In genomic region chr19:6392219-6393073, GRCh38 we compare ENCODE assay signal across 8 cellular contexts. TPM values are rescaled to one million over a fixed set of nuclear protein-coding genes. Genes with fewer than 3 reads are reported as not detected.
DNase-seq lines count a peak whose midpoint lies in the region; ATAC-seq and TF ChIP-seq lines count a peak whose summit lies in the region.

No MANE protein-coding gene starts in this region.

- H3K9ac ChIP-seq in iPS-20b (ENCODE audit: low read depth, low read length): peak overlapping the region; percentile 92

- H3K27me3 ChIP-seq in iPS-20b (ENCODE audit: insufficient read depth, low read length): no peaks in the 10 kb centered on the region
- H3K27me3 ChIP-seq in thoracic aorta (replicated peaks; ENCODE audit: insufficient read depth): no peaks in the 10 kb centered on the region

- H3K27ac ChIP-seq in iPS-20b (ENCODE audit: low read length) (no peak overlapping the region), thoracic aorta (peak overlapping the region; percentile 97 to 98)

- CTCF ChIA-PET in activated naive CD4-positive, alpha-beta T cell treated with anti-CD3 and anti-CD28 coated beads, Interleukin-2, amount 10 ng/mL, durations not matched to agents 7 days and 5 days (lab: Charles Lee): interaction anchor here (1.3 kb wide), 2 partner anchors 22 to 113 kb away, joined by 3 read pairs; no protein-coding TSS in a partner anchor
- CTCF ChIA-PET in activated CD8-positive, alpha-beta T cell treated with anti-CD3 and anti-CD28 coated beads for 36 hours (lab: Charles Lee): no interaction called here

- ATAC-seq in activated CD8-positive, alpha-beta T cell treated with anti-CD3 and anti-CD28 coated beads for 36 hours: peak; percentile 6
- no peak for ATAC-seq in thoracic aorta (ENCODE audit: insufficient number of reproducible peaks, low FRiP score, low read depth)

- no peak for TF ChIP-seq CTCF in activated CD8-positive, alpha-beta T cell treated with anti-CD3 and anti-CD28 coated beads for 36 hours (IDR thresholded peaks at IDR 0.05)
- TF ChIP-seq CTCF in thoracic aorta (IDR thresholded peaks at IDR 0.05): no peak

- H3K9me3 Mint-ChIP-seq in activated naive CD4-positive, alpha-beta T cell treated with anti-CD3 and anti-CD28 coated beads, Interleukin-2, amount 10 ng/mL, durations not matched to agents 7 days and 5 days: no peaks in the 10 kb centered on the region
- H3K9me3 Mint-ChIP-seq in activated CD8-positive, alpha-beta T cell treated with anti-CD3 and anti-CD28 coated beads for 36 hours: no peaks in the 10 kb centered on the region

- peak overlapping the region; percentile 96 for H3K4me3 Mint-ChIP-seq in activated naive CD4-positive, alpha-beta T cell treated with anti-CD3 and anti-CD28 coated beads, Interleukin-2, amount 10 ng/mL, durations not matched to agents 7 days and 5 days
- peak overlapping the region; percentile 80 for H3K4me3 Mint-ChIP-seq in activated CD8-positive, alpha-beta T cell treated with anti-CD3 and anti-CD28 coated beads for 36 hours

- H3K4me1 ChIP-seq in iPS-20b (ENCODE audit: insufficient read depth, low read length) (peaks cover 4% of the 10 kb centered on the region), thoracic aorta (ENCODE audit: control insufficient read depth in 1 of 2, low read depth in 2 of 2) (peaks cover 7 to 25% of the 10 kb centered on the region in 2 donors)

- peaks cover 32% of the 10 kb centered on the region for H3K4me1 Mint-ChIP-seq in activated naive CD4-positive, alpha-beta T cell treated with anti-CD3 and anti-CD28 coated beads, Interleukin-2, amount 10 ng/mL, durations not matched to agents 7 days and 5 days
- H3K4me1 Mint-ChIP-seq in activated CD8-positive, alpha-beta T cell treated with anti-CD3 and anti-CD28 coated beads for 36 hours (ENCODE audit: low read depth): peaks cover 17% of the 10 kb centered on the region

- peaks cover 6% of the 10 kb centered on the region for H3K27me3 Mint-ChIP-seq in activated naive CD4-positive, alpha-beta T cell treated with anti-CD3 and anti-CD28 coated beads, Interleukin-2, amount 10 ng/mL, durations not matched to agents 7 days and 5 days
- no peaks in the 10 kb centered on the region for H3K27me3 Mint-ChIP-seq in activated CD8-positive, alpha-beta T cell treated with anti-CD3 and anti-CD28 coated beads for 36 hours

- H3K4me3 ChIP-seq in iPS-20b (ENCODE audit: low read length) (peak overlapping the region; percentile 98), thoracic aorta (peak overlapping the region; percentile 90)

- peak overlapping the region; percentile 94 for H3K27ac Mint-ChIP-seq in activated naive CD4-positive, alpha-beta T cell treated with anti-CD3 and anti-CD28 coated beads, Interleukin-2, amount 10 ng/mL, durations not matched to agents 7 days and 5 days
- peak overlapping the region; percentile 97 for H3K27ac Mint-ChIP-seq in activated CD8-positive, alpha-beta T cell treated with anti-CD3 and anti-CD28 coated beads for 36 hours

- DNase-seq in activated naive CD4-positive, alpha-beta T cell treated with anti-CD3 and anti-CD28 coated beads, Interleukin-2, amount 10 ng/mL, durations not matched to agents 7 days and 5 days: no peak
- DNase-seq in activated naive CD4-positive, alpha-beta T cell (lab: John Stamatoyannopoulos, UW): no peak
- no peak for DNase-seq in activated CD8-positive, alpha-beta T cell treated with anti-CD3 and anti-CD28 coated beads for 36 hours
- no peak for DNase-seq in thoracic aorta (ENCODE audit: low spot score)
- DNase-seq in T-helper 9 cell: no peak
- DNase-seq in ureter (ENCODE audit: low spot score): no peak
- no peak for DNase-seq in AML-193 (lab: John Stamatoyannopoulos, UW)

- H3K9me3 ChIP-seq in iPS-20b (ENCODE audit: insufficient read depth, low read depth, low read length) (no peaks in the 10 kb centered on the region), thoracic aorta (no peaks in the 10 kb centered on the region)

- intact Hi-C loops in activated CD8-positive, alpha-beta T cell treated with anti-CD3 and anti-CD28 coated beads for 36 hours (cut with micrococcal nuclease): no loop called here

- POLR2A ChIA-PET in activated CD8-positive, alpha-beta T cell treated with anti-CD3 and anti-CD28 coated beads for 36 hours (lab: Charles Lee): interaction anchor here (0.6 to 1.9 kb wide), 2 partner anchors 9 to 20 kb away, joined by 3 to 4 read pairs; no protein-coding TSS in a partner anchor

- peaks cover 37% of the 10 kb centered on the region for H3K36me3 ChIP-seq in iPS-20b (ENCODE audit: insufficient read depth, low read depth, low read length)
- H3K36me3 ChIP-seq in thoracic aorta: peaks cover 19% of the 10 kb centered on the region

- peaks cover 31% of the 10 kb centered on the region for H3K36me3 Mint-ChIP-seq in activated naive CD4-positive, alpha-beta T cell treated with anti-CD3 and anti-CD28 coated beads, Interleukin-2, amount 10 ng/mL, durations not matched to agents 7 days and 5 days
- peaks cover 23% of the 10 kb centered on the region for H3K36me3 Mint-ChIP-seq in activated CD8-positive, alpha-beta T cell treated with anti-CD3 and anti-CD28 coated beads for 36 hours (ENCODE audit: low read depth)

RNA-seq across cellular contexts. Expression of gene GTF2F1, which starts 0.5 kb away (rescaled TPM):
- total RNA-seq in activated CD8-positive, alpha-beta T cell treated with anti-CD3 and anti-CD28 coated beads for 36 hours: 10 to 100 TPM; 50.4 to 59.6 TPM
- total RNA-seq in thoracic aorta (10 to 100 TPM; 22.7 to 27.7 TPM), ureter (52.9 TPM)

RNA-seq across cellular contexts. Expression of gene PSPN, which starts 16.7 kb away (rescaled TPM):
- total RNA-seq in activated CD8-positive, alpha-beta T cell treated with anti-CD3 and anti-CD28 coated beads for 36 hours: 1 to 10 TPM; 1.2 to 1.4 TPM
- 1 to 10 TPM; 1.4 to 2.8 TPM for total RNA-seq in thoracic aorta
- total RNA-seq in ureter: 1.1 TPM

RNA-seq across cellular contexts. Expression of gene ALKBH7, which starts 19.9 kb away (rescaled TPM):
- 10 to 100 TPM; 34.9 to 40.1 TPM for total RNA-seq in activated CD8-positive, alpha-beta T cell treated with anti-CD3 and anti-CD28 coated beads for 36 hours
- 10 to 100 TPM; 29.1 to 37.6 TPM for total RNA-seq in thoracic aorta
- 60.7 TPM for total RNA-seq in ureter

RNA-seq across cellular contexts. Expression of gene CLPP, which starts 31.1 kb away (rescaled TPM):
- 100 to 1,000 TPM; 169 to 175 TPM for total RNA-seq in activated CD8-positive, alpha-beta T cell treated with anti-CD3 and anti-CD28 coated beads for 36 hours
- total RNA-seq in thoracic aorta (10 to 100 TPM; 39.0 to 53.2 TPM), ureter (54.7 TPM)

RNA-seq across cellular contexts. Expression of gene KHSRP, which starts 32.2 kb away (rescaled TPM):
- total RNA-seq in activated CD8-positive, alpha-beta T cell treated with anti-CD3 and anti-CD28 coated beads for 36 hours: 100 to 1,000 TPM; 366 to 370 TPM
- 100 to 1,000 TPM in 1 of 2 donors, 10 to 100 TPM in 1; 98.4 to 111 TPM for total RNA-seq in thoracic aorta
- 200 TPM for total RNA-seq in ureter
